In genomic region chr6:36727491-36728021, GRCh38 we compare ENCODE assay signal across 1 cellular context.
TF ChIP-seq lines count a peak whose summit lies in the region.

No MANE protein-coding gene starts in this region.

TF ChIP-seq in GM12878, 131 proteins besides CTCF, POLR2A, EP300 and RAD21 (continued from another document and continues in another):
- TF ChIP-seq TCF3 (IDR thresholded peaks at IDR 0.05; ENCODE audit: borderline replicate concordance, insufficient read depth, low read depth, low read length) (no peak), PML (IDR thresholded peaks at IDR 0.05; ENCODE audit: low read length) (no peak), ELK1 (IDR thresholded peaks at IDR 0.05; ENCODE audit: low read depth, low read length) (no peak), NR2C1 (IDR thresholded peaks at IDR 0.05) (no peak), IRF4 (IDR thresholded peaks at IDR 0.05; ENCODE audit: low read depth, low read length) (no peak), HDAC2 (IDR thresholded peaks at IDR 0.05) (no peak), SREBF1 (IDR thresholded peaks at IDR 0.05; ENCODE audit: low read length) (no peak), E2F4 (IDR thresholded peaks at IDR 0.05; ENCODE audit: low read depth, low read length) (no peak), KLF5 (IDR thresholded peaks at IDR 0.05; ENCODE audit: partially characterized antibody) (no peak), NRF1 (conservative IDR thresholded peaks at IDR 0.05; ENCODE audit: low read depth, low read length) (no peak), SPI1 (IDR thresholded peaks at IDR 0.05; ENCODE audit: borderline replicate concordance, insufficient read depth, low read depth, low read length) (no peak), TBL1XR1 (IDR thresholded peaks at IDR 0.05; ENCODE audit: low read depth, low read length) (no peak), SMAD5 (IDR thresholded peaks at IDR 0.05; ENCODE audit: low read depth) (no peak), JUNB (IDR thresholded peaks at IDR 0.05) (no peak), RFX5 (IDR thresholded peaks at IDR 0.05; ENCODE audit: low read depth, low read length) (no peak), ZNF217 (IDR thresholded peaks at IDR 0.05) (no peak), MYB (IDR thresholded peaks at IDR 0.05; ENCODE audit: borderline replicate concordance, low read depth, low read length) (no peak), HDAC6 (IDR thresholded peaks at IDR 0.05; ENCODE audit: unreplicated experiment) (no peak), RUNX3 (IDR thresholded peaks at IDR 0.05; ENCODE audit: low read length) (peak; percentile 91), ZBTB4 (CRISPR knock-in tag; IDR thresholded peaks at IDR 0.05) (no peak), USF1 (IDR thresholded peaks at IDR 0.05; ENCODE audit: borderline replicate concordance, extremely low read length, insufficient read depth, low read depth, low read length) (no peak), TCF12 (IDR thresholded peaks at IDR 0.05; ENCODE audit: low read depth, low read length) (no peak), NR2F1 (conservative IDR thresholded peaks at IDR 0.05) (no peak), NFXL1 (IDR thresholded peaks at IDR 0.05; ENCODE audit: borderline replicate concordance) (no peak), ETV6 (conservative IDR thresholded peaks at IDR 0.05 in 1 of 2, IDR thresholded peaks at IDR 0.05 in 1 of 2; ENCODE audit: borderline replicate concordance in 1 of 2, low read depth in 1 of 2) (no peak), ZNF24 (IDR thresholded peaks at IDR 0.05) (no peak), ZBTB11 (CRISPR knock-in tag; IDR thresholded peaks at IDR 0.05) (no peak), POLR2AphosphoS2 (IDR thresholded peaks at IDR 0.05; ENCODE audit: low read depth, low read length) (no peak), NFYA (IDR thresholded peaks at IDR 0.05; ENCODE audit: borderline replicate concordance, low read depth, low read length) (no peak), ZBTB33 (IDR thresholded peaks at IDR 0.05) (no peak), ATF3 (IDR thresholded peaks at IDR 0.05; ENCODE audit: borderline replicate concordance, extremely low read depth, low read depth, low read length) (no peak), NFIC (IDR thresholded peaks at IDR 0.05; ENCODE audit: low read depth, low read length) (no peak), FOXM1 (IDR thresholded peaks at IDR 0.05; ENCODE audit: low read depth, low read length) (no peak), GABPA (IDR thresholded peaks at IDR 0.05; ENCODE audit: low read depth) (no peak), ATF7 (IDR thresholded peaks at IDR 0.05; ENCODE audit: low read depth) (no peak), ZNF207 (IDR thresholded peaks at IDR 0.05; ENCODE audit: borderline replicate concordance) (no peak), YBX1 (IDR thresholded peaks at IDR 0.05) (no peak), HDGF (IDR thresholded peaks at IDR 0.05) (no peak), CREM (IDR thresholded peaks at IDR 0.05; ENCODE audit: low read depth) (peak; percentile 21; the same call in 1 of the 2 replicates), CHD4 (IDR thresholded peaks at IDR 0.05) (no peak), CHD1 (IDR thresholded peaks at IDR 0.05; ENCODE audit: low read depth, low read length) (no peak), IKZF2 (IDR thresholded peaks at IDR 0.05) (peak; percentile 60 to 61), MEF2A (IDR thresholded peaks at IDR 0.05; ENCODE audit: insufficient read depth, low read depth, low read length) (no peak), ZBED1 (IDR thresholded peaks at IDR 0.05; ENCODE audit: borderline replicate concordance) (no peak), TAF1 (IDR thresholded peaks at IDR 0.05; ENCODE audit: borderline replicate concordance, low read depth, low read length) (no peak), NBN (IDR thresholded peaks at IDR 0.05) (peak; percentile 23; the same call in 1 of the 2 replicates), NKRF (conservative IDR thresholded peaks at IDR 0.05) (no peak), SKIL (IDR thresholded peaks at IDR 0.05; ENCODE audit: low read depth, poor library complexity, severe bottlenecking) (no peak), MTA3 (IDR thresholded peaks at IDR 0.05; ENCODE audit: borderline replicate concordance, low read length) (no peak), IKZF1 (conservative IDR thresholded peaks at IDR 0.05) (peak; percentile 72), SRF (IDR thresholded peaks at IDR 0.05; ENCODE audit: low read depth in 2 of 2, low read length in 2 of 2) (no peak), FOXK2 (IDR thresholded peaks at IDR 0.05) (no peak), MLLT1 (IDR thresholded peaks at IDR 0.05) (peak; percentile 58; the same call in 1 of the 2 replicates), POLR2AphosphoS5 (IDR thresholded peaks at IDR 0.05; ENCODE audit: low read length) (no peak)
